7 cellular contexts compared by ENCODE assay signal in genomic region chr19:4524808-4525562, GRCh38. TPM values are rescaled to one million over a fixed set of nuclear protein-coding genes. Genes with fewer than 3 reads are reported as not detected.
A peak's percentile ranks its signal among the peaks of the same experiment; 100 is the strongest.
DNase-seq lines count a peak whose midpoint lies in the region; ATAC-seq and TF ChIP-seq lines count a peak whose summit lies in the region.

No MANE protein-coding gene starts in this region.

- peak; percentile 46 for TF ChIP-seq CTCF in coronary artery (IDR thresholded peaks at IDR 0.05)

- H3K4me3 ChIP-seq in coronary artery, result no peak overlapping the region

- no peak for ATAC-seq in HG03521 (IDR thresholded peaks at IDR 0.05; ENCODE audit: unreplicated experiment)

- H3K27ac ChIP-seq in coronary artery, result no peak overlapping the region

- DNase-seq in GM03348 (ENCODE audit: low spot score), result peak; percentile 82
- DNase-seq in LoVo (ENCODE audit: low spot score), result peak; percentile 35
- peak; percentile 53 to 69 for DNase-seq in activated CD4-positive, alpha-beta T cell treated with anti-CD3 and anti-CD28 coated beads for 4 hours
- DNase-seq in coronary artery (ENCODE audit: low spot score), result no peak
- DNase-seq in myocyte (ENCODE audit: low read depth), result peak; percentile 57
- peak; percentile 4 to 58 (median 43) for DNase-seq in stimulated activated naive CD4-positive, alpha-beta T cell (lab: John Stamatoyannopoulos, UW)

RNA-seq across cellular contexts. Expression of gene PLIN4, which starts 6.7 kb away (rescaled TPM):
- total RNA-seq in myocyte, result 0.32 and 0.42 TPM in 2 replicates
- polyA plus RNA-seq in myocyte (2012), result 0.33 TPM

RNA-seq across cellular contexts. Expression of gene PLIN5, which starts 10.0 kb away (rescaled TPM):
- not detected in 2 replicates for total RNA-seq in myocyte
- polyA plus RNA-seq in myocyte (2012), result not detected

RNA-seq across cellular contexts. Expression of gene LRG1, which starts 14.9 kb away (rescaled TPM):
- total RNA-seq in myocyte, result 0.05 TPM in 1 of 2 replicates, not detected in the other
- polyA plus RNA-seq in myocyte (2012), result not detected

RNA-seq across cellular contexts. Expression of gene SEMA6B, which starts 34.5 kb away (rescaled TPM):
- total RNA-seq in myocyte, result 373 and 483 TPM in 2 replicates
- polyA plus RNA-seq in myocyte (2012), result 75.2 TPM

RNA-seq across cellular contexts. Expression of gene HDGFL2, which starts 52.9 kb away (rescaled TPM):
- 43.8 and 59.1 TPM in 2 replicates for total RNA-seq in myocyte
- polyA plus RNA-seq in myocyte (2012), result 46.6 TPM
